18 cellular contexts compared by ENCODE assay signal in genomic region chr1:100879422-100879821, GRCh38.
"Had no signal": no experiment of that assay in that cellular context is flagged by ENCODE, and none has a peak within 500 bp of the region (broad histone marks: within the 10 kb centered on the region; RNA-seq: fewer than 3 reads in every experiment).

No MANE protein-coding gene starts in this region.

- ATAC-seq: foreskin keratinocyte; left lung; pancreas; sciatic nerve; stimulated activated naive B cell treated with anti-CD40 and anti-IgM and Interleukin-4, amounts not matched to agents 10 μg/mL and 1 μg/mL and 100 μg/mL, for 72 hours; stimulated activated naive CD8-positive, alpha-beta T cell treated with anti-CD3 and anti-CD28 coated beads, Interleukin-15, amount 100 ng/mL, for 72 hours had no signal

- H3K4me1 ChIP-seq: left lung, pancreas had no signal

- H3K27ac ChIP-seq: coronary artery, foreskin keratinocyte, left lung, pancreas, skin epidermis, thoracic aorta had no signal

- H3K9me3 ChIP-seq: left lung, pancreas, thoracic aorta had no signal

- H3K36me3 ChIP-seq: left lung, pancreas, thoracic aorta had no signal

- H3K4me3 ChIP-seq: coronary artery, left lung, lung, pancreas, skin epidermis, thoracic aorta had no signal

- H3K27me3 ChIP-seq: foreskin keratinocyte, left lung, pancreas had no signal

- DNase-seq: effector CD8-positive, alpha-beta T cell; foreskin keratinocyte; immature natural killer cell; left lung; mesendoderm; naive B cell; occipital lobe; pancreas; stimulated activated CD4-positive, alpha-beta T cell treated with anti-CD3 and anti-CD28 coated beads, Interleukin-2, amount 100 ng/mL, for 24 hours; stimulated activated CD4-positive, alpha-beta T cell treated with anti-CD3 and anti-CD28 coated beads, Interleukin-4, amount 100 ng/mL, for 4 hours; stimulated activated naive B cell treated with anti-CD40 and anti-IgM and Interleukin-4, amounts not matched to agents 10 μg/mL and 1 μg/mL and 100 μg/mL, for 72 hours; stimulated activated naive CD8-positive, alpha-beta T cell treated with anti-CD3 and anti-CD28 coated beads, Interleukin-15, amount 100 ng/mL, for 72 hours; trophoblast cell had no signal
